11 cellular contexts compared by ENCODE assay signal in the genomic region with DNA sequence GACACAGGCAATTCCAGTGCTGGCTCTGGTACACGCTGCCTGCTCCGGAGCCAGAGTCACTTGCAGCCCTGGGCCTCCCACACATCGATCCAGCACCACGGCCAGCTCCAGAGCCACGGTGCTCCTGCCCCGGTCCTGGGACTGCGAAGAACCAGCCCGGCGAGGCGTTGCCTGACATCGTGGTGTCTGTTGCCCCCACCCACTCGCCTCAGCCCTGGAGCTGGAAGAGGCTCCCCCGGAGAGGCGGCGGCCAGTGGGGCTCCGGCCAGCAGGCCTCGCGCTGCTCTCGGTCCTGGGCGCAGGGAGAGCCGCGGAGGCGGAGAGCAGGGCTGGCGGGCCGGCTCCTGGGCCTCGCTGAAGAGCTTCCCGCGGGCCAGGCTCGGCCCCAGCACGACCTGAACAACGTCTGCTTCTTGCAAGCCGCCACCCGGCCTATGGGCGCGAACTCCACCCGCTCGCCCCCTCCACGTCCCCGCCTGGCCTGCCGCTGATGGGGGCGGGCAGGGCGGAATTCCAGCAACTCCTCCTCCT.
DNase-seq lines count a peak whose midpoint lies in the region; ATAC-seq, FAIRE-seq and TF ChIP-seq lines count a peak whose summit lies in the region.
"Had no signal": no experiment of that assay in that cellular context is flagged by ENCODE, and none has a peak within 500 bp of the region (broad histone marks: within the 10 kb centered on the region; RNA-seq: fewer than 3 reads in every experiment).

No MANE protein-coding gene starts in this region.

- H3K4me1 ChIP-seq in lower lobe of right lung = no peaks in the 10 kb centered on the region
- no peaks in the 10 kb centered on the region for H3K4me1 ChIP-seq in colonic mucosa
- H3K4me1 ChIP-seq: thyroid gland had no signal

- peak; percentile 2 for DNase-seq in EL
- DNase-seq in HuH-7.5 (ENCODE audit: low spot score) = peak; percentile 8
- DNase-seq in ecto neural progenitor cell (ENCODE audit: low spot score) = peak; percentile 84
- DNase-seq in lower lobe of right lung = no peak
- DNase-seq in NCI-H2171 treated with DMSO at 0.1 percent for 48 hours (lab: John Stamatoyannopoulos, UW) = no peak
- no peak for DNase-seq in colonic mucosa
- DNase-seq in NCI-H526 treated with DMSO at 0.1 percent for 48 hours (lab: John Stamatoyannopoulos, UW) = no peak
- DNase-seq in HTR-8/SVneo (ENCODE audit: insufficient read length, low spot score) = no peak
- DNase-seq: CD8-positive, alpha-beta memory T cell; nucleus accumbens; thyroid gland had no signal

- peak; percentile 26 to 66 for ATAC-seq in lower lobe of right lung

- FAIRE-seq in HTR-8/SVneo (lab: Jason Lieb, UNC) = no peak

- TF ChIP-seq CTCF in lower lobe of right lung (IDR thresholded peaks at IDR 0.05) = no peak
- no peak for TF ChIP-seq CTCF in colonic mucosa (IDR thresholded peaks at IDR 0.05)

- H3K4me3 ChIP-seq in lower lobe of right lung = no peak overlapping the region
- H3K4me3 ChIP-seq in colonic mucosa = no peak overlapping the region
- H3K4me3 ChIP-seq: thyroid gland had no signal

- no peak overlapping the region for H3K9ac ChIP-seq in colonic mucosa (ENCODE audit: low read depth in 2 of 2, low read length in 2 of 2)

- H3K27ac ChIP-seq in lower lobe of right lung = no peak overlapping the region
- H3K27ac ChIP-seq in colonic mucosa = no peak overlapping the region
- H3K27ac ChIP-seq: thyroid gland had no signal

- H3K9me3 ChIP-seq in lower lobe of right lung (no peaks in the 10 kb centered on the region), colonic mucosa (no peaks in the 10 kb centered on the region)
- H3K9me3 ChIP-seq: thyroid gland had no signal

- H3K36me3 ChIP-seq in lower lobe of right lung = no peaks in the 10 kb centered on the region
- H3K36me3 ChIP-seq in colonic mucosa = no peaks in the 10 kb centered on the region
- H3K36me3 ChIP-seq: thyroid gland had no signal

- H3K27me3 ChIP-seq in lower lobe of right lung (ENCODE audit: low read depth) (peaks cover 6% of the 10 kb centered on the region), colonic mucosa (no peaks in the 10 kb centered on the region)
- H3K27me3 ChIP-seq: thyroid gland had no signal

- intact Hi-C loops in lower lobe of right lung (cut with DNase I) (no loop called here), colonic mucosa (cut with DNase I) (no loop called here)

Comparison
In these comparisons a context has a peak if more than half of its experiments do, and no peak if none do; other contexts are left out.
1. DNase-seq: peak in EL (single experiment), HuH-7.5 (single experiment) and ecto neural progenitor cell (single experiment); none in lower lobe of right lung (single experiment), NCI-H2171 treated with DMSO at 0.1 percent for 48 hours (single experiment), colonic mucosa (single experiment), NCI-H526 treated with DMSO at 0.1 percent for 48 hours (single experiment) and HTR-8/SVneo (single experiment).